ENCODE assay signal across 15 cellular contexts in genomic region chr1:42417191-42417590, GRCh38. TPM values are rescaled to one million over a fixed set of nuclear protein-coding genes. Genes with fewer than 3 reads are reported as not detected.
DNase-seq lines count a peak whose midpoint lies in the region; ATAC-seq and TF ChIP-seq lines count a peak whose summit lies in the region.
"Had no signal": no experiment of that assay in that cellular context is flagged by ENCODE, and none has a peak within 500 bp of the region (broad histone marks: within the 10 kb centered on the region; RNA-seq: fewer than 3 reads in every experiment).

No MANE protein-coding gene starts in this region.

- H3K27me3 ChIP-seq in NT2/D1 (ENCODE audit: insufficient read depth, insufficient read length) (no peaks in the 10 kb centered on the region), stomach smooth muscle (ENCODE audit: control insufficient read depth in 1 of 2, insufficient read depth in 2 of 2, low read length in 2 of 2) (no peaks in the 10 kb centered on the region), transverse colon (no peaks in the 10 kb centered on the region)

- TF ChIP-seq POLR2A in transverse colon (IDR thresholded peaks at IDR 0.05), result no peak

- H3K27ac ChIP-seq in stomach smooth muscle (ENCODE audit: low read length) (peak overlapping the region; percentile 0), transverse colon (no peak overlapping the region)
- H3K27ac ChIP-seq: 22Rv1, HL-60 had no signal

- TF ChIP-seq CTCF in transverse colon (IDR thresholded peaks at IDR 0.05), result no peak

- no peaks in the 10 kb centered on the region for H3K36me3 ChIP-seq in NT2/D1 (ENCODE audit: insufficient read depth, insufficient read length, low read length)
- peaks cover 0 to 7% of the 10 kb centered on the region in 2 donors for H3K36me3 ChIP-seq in stomach smooth muscle (ENCODE audit: control insufficient read depth in 2 of 2, insufficient read depth in 2 of 2, low read length in 2 of 2)
- no peaks in the 10 kb centered on the region for H3K36me3 ChIP-seq in transverse colon

- ATAC-seq in left ventricle myocardium superior (peak; percentile 30), GM21528 (IDR thresholded peaks at IDR 0.05; ENCODE audit: low FRiP score, unreplicated experiment) (no peak)
- ATAC-seq: CD8-positive, alpha-beta T cell; HCT116 had no signal

- H3K4me3 ChIP-seq in NT2/D1 (ENCODE audit: insufficient read length, low read depth) (no peak overlapping the region), stomach smooth muscle (ENCODE audit: low read length in 2 of 2) (no peak overlapping the region), transverse colon (no peak overlapping the region)

- H3K4me1 ChIP-seq in NT2/D1 (ENCODE audit: insufficient read depth, insufficient read length) (peaks cover 15% of the 10 kb centered on the region), stomach smooth muscle (ENCODE audit: control insufficient read depth, insufficient read depth, low read length) (peaks cover 35% of the 10 kb centered on the region), transverse colon (peaks cover 0 to 20% (median 11%) of the 10 kb centered on the region in 4 donors)

- H3K9me3 ChIP-seq in NT2/D1 (ENCODE audit: insufficient read depth, low read length) (no peaks in the 10 kb centered on the region), stomach smooth muscle (ENCODE audit: control insufficient read depth in 2 of 2, low read length in 2 of 2) (no peaks in the 10 kb centered on the region), transverse colon (no peaks in the 10 kb centered on the region)

- in situ Hi-C loops in transverse colon (cut with MboI; ENCODE audit: low pct_ligation_motif_present in 1 of 4, low pct_unique_long_range_greater_than_20kb in 1 of 4, low sequenced_read_pairs in 3 of 4), result no loop called here

- WGBS in transverse colon (ENCODE audit: low coverage in 1 of 2), 2 donors, result 59% methylated on average over 3 of the region's 3 CpGs; no CpG with 5 or more reads in 1 of the 2 donors

- no peak for TF ChIP-seq EP300 in transverse colon (IDR thresholded peaks at IDR 0.05; ENCODE audit: low read depth)

- intact Hi-C loops in left ventricle myocardium superior (cut with micrococcal nuclease) (no loop called here), transverse colon (cut with DNase I; ENCODE audit: low total_unique reads) (no loop called here)

- peak overlapping the region; percentile 13 for H3K9ac ChIP-seq in NT2/D1 (ENCODE audit: insufficient read length, low read depth)
- no peak overlapping the region for H3K9ac ChIP-seq in stomach smooth muscle (ENCODE audit: low read length in 2 of 2)

- peak; percentile 45 for DNase-seq in DMS 273 (lab: John Stamatoyannopoulos, UW; ENCODE audit: unreplicated experiment)
- no peak for DNase-seq in DMS 273 treated with DMSO at 0.1 percent for 48 hours (lab: John Stamatoyannopoulos, UW)
- DNase-seq in NT2/D1 (ENCODE audit: low read depth, low spot score), result no peak
- peak; percentile 37 for DNase-seq in left ventricle myocardium superior
- no peak for DNase-seq in transverse colon
- DNase-seq in activated CD4-positive, alpha-beta T cell treated with anti-CD3 and anti-CD28 coated beads for 4 hours, result no peak
- DNase-seq: CD8-positive, alpha-beta T cell; COR-L47; DMS53; GF-D8 had no signal

RNA-seq across cellular contexts. Expression of gene RIMKLA, which starts 36.6 kb away (rescaled TPM):
- 9.7 TPM for total RNA-seq in left ventricle myocardium superior
- total RNA-seq in transverse colon, result 10 to 100 TPM in 2 of 4 donors, 1 to 10 TPM in 2; 2.4 to 11.9 (median 8.8) TPM

RNA-seq across cellular contexts. Expression of gene ZMYND12, which starts 38.6 kb away (rescaled TPM):
- total RNA-seq in left ventricle myocardium superior (0.84 TPM), transverse colon (1 to 10 TPM in 2 of 4 donors, not detected in 2; 4.3 to 8.7 TPM)

RNA-seq across cellular contexts. Expression of gene PPCS, which starts 39.2 kb away (rescaled TPM):
- total RNA-seq in left ventricle myocardium superior (31.1 TPM), transverse colon (100 to 1,000 TPM in 1 of 4 donors, 10 to 100 TPM in 3; 14.3 to 105 (median 57.6) TPM)

RNA-seq across cellular contexts. Expression of gene CCDC30, which starts 45.9 kb away (rescaled TPM):
- total RNA-seq in left ventricle myocardium superior (1.2 TPM), transverse colon (1 to 10 TPM in 2 of 4 donors, under 1 TPM in 2; 0.75 to 3.7 (median 1.7) TPM)

Comparison
In these comparisons a context has a peak if more than half of its experiments do, and no peak if none do; other contexts are left out.
1. DNase-seq: peak in DMS 273 (single experiment) and left ventricle myocardium superior (single experiment); none in DMS 273 treated with DMSO at 0.1 percent for 48 hours (single experiment), NT2/D1 (single experiment), transverse colon (single experiment) and activated CD4-positive, alpha-beta T cell treated with anti-CD3 and anti-CD28 coated beads for 4 hours (0 of 2).